In the genomic region with DNA sequence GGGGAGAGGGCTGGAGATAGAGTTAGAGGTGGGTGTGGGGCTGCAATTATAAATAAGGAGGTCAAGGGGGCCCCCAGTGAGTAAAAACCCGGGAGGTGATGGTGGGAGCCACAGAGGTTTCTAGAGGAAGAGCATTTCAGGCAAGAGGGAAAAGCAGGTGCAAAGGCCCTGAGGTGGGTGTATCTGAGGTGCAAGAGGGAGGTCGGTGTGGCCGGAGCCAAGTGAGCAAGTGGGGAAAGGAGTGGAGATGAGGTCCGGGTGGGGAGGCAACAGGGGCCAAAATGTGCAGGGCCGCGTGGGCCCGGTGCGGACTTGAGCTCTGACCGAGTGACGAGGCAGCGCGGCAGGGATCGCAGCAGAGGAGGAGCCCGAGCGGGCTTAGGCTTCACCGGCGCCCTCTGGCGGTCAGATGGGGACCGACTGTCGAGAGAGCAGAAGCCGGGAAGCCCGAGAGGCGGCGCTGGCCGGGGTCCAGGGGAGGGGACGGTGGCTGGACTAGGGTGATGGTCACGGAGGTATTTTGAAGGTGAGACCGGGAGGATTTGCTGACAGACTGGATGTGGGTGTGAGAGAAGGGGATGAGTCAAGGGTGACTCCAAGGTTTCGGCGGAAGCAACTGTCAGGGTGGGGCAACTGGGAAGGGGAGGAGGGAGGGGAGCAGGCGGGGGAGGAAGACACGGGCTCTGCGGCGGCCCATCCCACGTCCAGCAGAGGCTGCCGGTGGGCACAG, we compare ENCODE assay signal across 1 cellular context.
TF ChIP-seq lines count a peak whose summit lies in the region.

No MANE protein-coding gene starts in this region.

TF ChIP-seq in K562, 482 proteins besides CTCF, POLR2A, EP300 and RAD21 (continued from another document and continues in another):
- TF ChIP-seq ATF3 (IDR thresholded peaks at IDR 0.05), result peak; percentile 62; the same call in 1 of the 2 replicates
- 0 out of 2 replicates have a peak, but pooled peaks have one; percentile 33 for TF ChIP-seq ATF3 (CRISPR knock-in tag; conservative IDR thresholded peaks at IDR 0.05)
- TF ChIP-seq ZNF79 (CRISPR knock-in tag; IDR thresholded peaks at IDR 0.05; ENCODE audit: low read depth), result no peak
- peak; percentile 41; the same call in 1 of the 2 replicates for TF ChIP-seq CREB1 (IDR thresholded peaks at IDR 0.05)
- peak; percentile 77 for TF ChIP-seq CREB1 (CRISPR knock-in tag; IDR thresholded peaks at IDR 0.05)
- peak; percentile 79 to 87 for TF ChIP-seq MAZ (CRISPR knock-in tag; conservative IDR thresholded peaks at IDR 0.05 in 1 of 2, IDR thresholded peaks at IDR 0.05 in 1 of 2)
- TF ChIP-seq FOXO4 (CRISPR knock-in tag; IDR thresholded peaks at IDR 0.05), result no peak
- TF ChIP-seq, protein P1, sequence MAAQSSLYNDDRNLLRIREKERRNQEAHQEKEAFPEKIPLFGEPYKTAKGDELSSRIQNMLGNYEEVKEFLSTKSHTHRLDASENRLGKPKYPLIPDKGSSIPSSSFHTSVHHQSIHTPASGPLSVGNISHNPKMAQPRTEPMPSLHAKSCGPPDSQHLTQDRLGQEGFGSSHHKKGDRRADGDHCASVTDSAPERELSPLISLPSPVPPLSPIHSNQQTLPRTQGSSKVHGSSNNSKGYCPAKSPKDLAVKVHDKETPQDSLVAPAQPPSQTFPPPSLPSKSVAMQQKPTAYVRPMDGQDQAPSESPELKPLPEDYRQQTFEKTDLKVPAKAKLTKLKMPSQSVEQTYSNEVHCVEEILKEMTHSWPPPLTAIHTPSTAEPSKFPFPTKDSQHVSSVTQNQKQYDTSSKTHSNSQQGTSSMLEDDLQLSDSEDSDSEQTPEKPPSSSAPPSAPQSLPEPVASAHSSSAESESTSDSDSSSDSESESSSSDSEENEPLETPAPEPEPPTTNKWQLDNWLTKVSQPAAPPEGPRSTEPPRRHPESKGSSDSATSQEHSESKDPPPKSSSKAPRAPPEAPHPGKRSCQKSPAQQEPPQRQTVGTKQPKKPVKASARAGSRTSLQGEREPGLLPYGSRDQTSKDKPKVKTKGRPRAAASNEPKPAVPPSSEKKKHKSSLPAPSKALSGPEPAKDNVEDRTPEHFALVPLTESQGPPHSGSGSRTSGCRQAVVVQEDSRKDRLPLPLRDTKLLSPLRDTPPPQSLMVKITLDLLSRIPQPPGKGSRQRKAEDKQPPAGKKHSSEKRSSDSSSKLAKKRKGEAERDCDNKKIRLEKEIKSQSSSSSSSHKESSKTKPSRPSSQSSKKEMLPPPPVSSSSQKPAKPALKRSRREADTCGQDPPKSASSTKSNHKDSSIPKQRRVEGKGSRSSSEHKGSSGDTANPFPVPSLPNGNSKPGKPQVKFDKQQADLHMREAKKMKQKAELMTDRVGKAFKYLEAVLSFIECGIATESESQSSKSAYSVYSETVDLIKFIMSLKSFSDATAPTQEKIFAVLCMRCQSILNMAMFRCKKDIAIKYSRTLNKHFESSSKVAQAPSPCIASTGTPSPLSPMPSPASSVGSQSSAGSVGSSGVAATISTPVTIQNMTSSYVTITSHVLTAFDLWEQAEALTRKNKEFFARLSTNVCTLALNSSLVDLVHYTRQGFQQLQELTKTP (IDR thresholded peaks at IDR 0.05; ENCODE audit: low read depth in 1 of 2, partially characterized antibody in 2 of 2), result peak in 1 of 2 experiments; percentile 89
- TF ChIP-seq, protein P2, sequence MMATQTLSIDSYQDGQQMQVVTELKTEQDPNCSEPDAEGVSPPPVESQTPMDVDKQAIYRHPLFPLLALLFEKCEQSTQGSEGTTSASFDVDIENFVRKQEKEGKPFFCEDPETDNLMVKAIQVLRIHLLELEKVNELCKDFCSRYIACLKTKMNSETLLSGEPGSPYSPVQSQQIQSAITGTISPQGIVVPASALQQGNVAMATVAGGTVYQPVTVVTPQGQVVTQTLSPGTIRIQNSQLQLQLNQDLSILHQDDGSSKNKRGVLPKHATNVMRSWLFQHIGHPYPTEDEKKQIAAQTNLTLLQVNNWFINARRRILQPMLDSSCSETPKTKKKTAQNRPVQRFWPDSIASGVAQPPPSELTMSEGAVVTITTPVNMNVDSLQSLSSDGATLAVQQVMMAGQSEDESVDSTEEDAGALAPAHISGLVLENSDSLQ (IDR thresholded peaks at IDR 0.05), result peak; percentile 68
- TF ChIP-seq ZNF121 (CRISPR knock-in tag; conservative IDR thresholded peaks at IDR 0.05), result peak; percentile 30
- TF ChIP-seq ZNF316 (IDR thresholded peaks at IDR 0.05), result peak; percentile 67
- TF ChIP-seq HDAC1 (IDR thresholded peaks at IDR 0.05), result peak; percentile 96 to 97
- TF ChIP-seq, protein P3, sequence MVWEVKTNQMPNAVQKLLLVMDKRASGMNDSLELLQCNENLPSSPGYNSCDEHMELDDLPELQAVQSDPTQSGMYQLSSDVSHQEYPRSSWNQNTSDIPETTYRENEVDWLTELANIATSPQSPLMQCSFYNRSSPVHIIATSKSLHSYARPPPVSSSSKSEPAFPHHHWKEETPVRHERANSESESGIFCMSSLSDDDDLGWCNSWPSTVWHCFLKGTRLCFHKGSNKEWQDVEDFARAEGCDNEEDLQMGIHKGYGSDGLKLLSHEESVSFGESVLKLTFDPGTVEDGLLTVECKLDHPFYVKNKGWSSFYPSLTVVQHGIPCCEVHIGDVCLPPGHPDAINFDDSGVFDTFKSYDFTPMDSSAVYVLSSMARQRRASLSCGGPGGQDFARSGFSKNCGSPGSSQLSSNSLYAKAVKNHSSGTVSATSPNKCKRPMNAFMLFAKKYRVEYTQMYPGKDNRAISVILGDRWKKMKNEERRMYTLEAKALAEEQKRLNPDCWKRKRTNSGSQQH (CRISPR knock-in tag; IDR thresholded peaks at IDR 0.05), result 0 out of 2 replicates have a peak, but pooled peaks have one; percentile 25
- TF ChIP-seq TRIM28 (IDR thresholded peaks at IDR 0.05), result peak; percentile 62; the same call in 1 of the 2 replicates
- peak; percentile 18; the same call in 1 of the 2 replicates for TF ChIP-seq OTX1 (CRISPR knock-in tag; IDR thresholded peaks at IDR 0.05)
- no peak for TF ChIP-seq ZNF696 (CRISPR knock-in tag; conservative IDR thresholded peaks at IDR 0.05)
- TF ChIP-seq L3MBTL2 (IDR thresholded peaks at IDR 0.05), result peak; percentile 89
- peak; percentile 26; the same call in 1 of the 2 replicates for TF ChIP-seq TAL1 (IDR thresholded peaks at IDR 0.05)
- peak; percentile 69; the same call in 1 of the 2 replicates for TF ChIP-seq CBX5 (IDR thresholded peaks at IDR 0.05; ENCODE audit: borderline replicate concordance, low read depth)
- TF ChIP-seq, protein P4, sequence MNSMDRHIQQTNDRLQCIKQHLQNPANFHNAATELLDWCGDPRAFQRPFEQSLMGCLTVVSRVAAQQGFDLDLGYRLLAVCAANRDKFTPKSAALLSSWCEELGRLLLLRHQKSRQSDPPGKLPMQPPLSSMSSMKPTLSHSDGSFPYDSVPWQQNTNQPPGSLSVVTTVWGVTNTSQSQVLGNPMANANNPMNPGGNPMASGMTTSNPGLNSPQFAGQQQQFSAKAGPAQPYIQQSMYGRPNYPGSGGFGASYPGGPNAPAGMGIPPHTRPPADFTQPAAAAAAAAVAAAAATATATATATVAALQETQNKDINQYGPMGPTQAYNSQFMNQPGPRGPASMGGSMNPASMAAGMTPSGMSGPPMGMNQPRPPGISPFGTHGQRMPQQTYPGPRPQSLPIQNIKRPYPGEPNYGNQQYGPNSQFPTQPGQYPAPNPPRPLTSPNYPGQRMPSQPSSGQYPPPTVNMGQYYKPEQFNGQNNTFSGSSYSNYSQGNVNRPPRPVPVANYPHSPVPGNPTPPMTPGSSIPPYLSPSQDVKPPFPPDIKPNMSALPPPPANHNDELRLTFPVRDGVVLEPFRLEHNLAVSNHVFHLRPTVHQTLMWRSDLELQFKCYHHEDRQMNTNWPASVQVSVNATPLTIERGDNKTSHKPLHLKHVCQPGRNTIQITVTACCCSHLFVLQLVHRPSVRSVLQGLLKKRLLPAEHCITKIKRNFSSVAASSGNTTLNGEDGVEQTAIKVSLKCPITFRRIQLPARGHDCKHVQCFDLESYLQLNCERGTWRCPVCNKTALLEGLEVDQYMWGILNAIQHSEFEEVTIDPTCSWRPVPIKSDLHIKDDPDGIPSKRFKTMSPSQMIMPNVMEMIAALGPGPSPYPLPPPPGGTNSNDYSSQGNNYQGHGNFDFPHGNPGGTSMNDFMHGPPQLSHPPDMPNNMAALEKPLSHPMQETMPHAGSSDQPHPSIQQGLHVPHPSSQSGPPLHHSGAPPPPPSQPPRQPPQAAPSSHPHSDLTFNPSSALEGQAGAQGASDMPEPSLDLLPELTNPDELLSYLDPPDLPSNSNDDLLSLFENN (IDR thresholded peaks at IDR 0.05; ENCODE audit: low read depth in 2 of 2, low read length in 2 of 2), result peak in 1 of 2 experiments; percentile 31; a peak in 1 of 4 replicates
- TF ChIP-seq RBFOX2 (IDR thresholded peaks at IDR 0.05; ENCODE audit: low read depth, low read length), result peak; percentile 72
- 0 out of 2 replicates have a peak, but pooled peaks have one; percentile 42 for TF ChIP-seq ZNF431 (CRISPR knock-in tag; IDR thresholded peaks at IDR 0.05)
- TF ChIP-seq, protein P5, sequence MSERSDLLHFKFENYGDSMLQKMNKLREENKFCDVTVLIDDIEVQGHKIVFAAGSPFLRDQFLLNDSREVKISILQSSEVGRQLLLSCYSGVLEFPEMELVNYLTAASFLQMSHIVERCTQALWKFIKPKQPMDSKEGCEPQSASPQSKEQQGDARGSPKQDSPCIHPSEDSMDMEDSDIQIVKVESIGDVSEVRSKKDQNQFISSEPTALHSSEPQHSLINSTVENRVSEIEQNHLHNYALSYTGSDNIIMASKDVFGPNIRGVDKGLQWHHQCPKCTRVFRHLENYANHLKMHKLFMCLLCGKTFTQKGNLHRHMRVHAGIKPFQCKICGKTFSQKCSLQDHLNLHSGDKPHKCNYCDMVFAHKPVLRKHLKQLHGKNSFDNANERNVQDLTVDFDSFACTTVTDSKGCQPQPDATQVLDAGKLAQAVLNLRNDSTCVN (CRISPR knock-in tag; IDR thresholded peaks at IDR 0.05), result 0 out of 2 replicates have a peak, but pooled peaks have one; percentile 14
- TF ChIP-seq, protein P6, sequence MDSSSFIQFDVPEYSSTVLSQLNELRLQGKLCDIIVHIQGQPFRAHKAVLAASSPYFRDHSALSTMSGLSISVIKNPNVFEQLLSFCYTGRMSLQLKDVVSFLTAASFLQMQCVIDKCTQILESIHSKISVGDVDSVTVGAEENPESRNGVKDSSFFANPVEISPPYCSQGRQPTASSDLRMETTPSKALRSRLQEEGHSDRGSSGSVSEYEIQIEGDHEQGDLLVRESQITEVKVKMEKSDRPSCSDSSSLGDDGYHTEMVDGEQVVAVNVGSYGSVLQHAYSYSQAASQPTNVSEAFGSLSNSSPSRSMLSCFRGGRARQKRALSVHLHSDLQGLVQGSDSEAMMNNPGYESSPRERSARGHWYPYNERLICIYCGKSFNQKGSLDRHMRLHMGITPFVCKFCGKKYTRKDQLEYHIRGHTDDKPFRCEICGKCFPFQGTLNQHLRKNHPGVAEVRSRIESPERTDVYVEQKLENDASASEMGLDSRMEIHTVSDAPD (CRISPR knock-in tag; IDR thresholded peaks at IDR 0.05), result peak; percentile 42; the same call in 1 of the 2 replicates
- no peak for TF ChIP-seq ZNF586 (CRISPR knock-in tag; conservative IDR thresholded peaks at IDR 0.05)
- TF ChIP-seq ZNF57 (CRISPR knock-in tag; IDR thresholded peaks at IDR 0.05), result no peak
- TF ChIP-seq CBX1 (IDR thresholded peaks at IDR 0.05; ENCODE audit: low read depth), result peak; percentile 97
- TF ChIP-seq, protein P7, sequence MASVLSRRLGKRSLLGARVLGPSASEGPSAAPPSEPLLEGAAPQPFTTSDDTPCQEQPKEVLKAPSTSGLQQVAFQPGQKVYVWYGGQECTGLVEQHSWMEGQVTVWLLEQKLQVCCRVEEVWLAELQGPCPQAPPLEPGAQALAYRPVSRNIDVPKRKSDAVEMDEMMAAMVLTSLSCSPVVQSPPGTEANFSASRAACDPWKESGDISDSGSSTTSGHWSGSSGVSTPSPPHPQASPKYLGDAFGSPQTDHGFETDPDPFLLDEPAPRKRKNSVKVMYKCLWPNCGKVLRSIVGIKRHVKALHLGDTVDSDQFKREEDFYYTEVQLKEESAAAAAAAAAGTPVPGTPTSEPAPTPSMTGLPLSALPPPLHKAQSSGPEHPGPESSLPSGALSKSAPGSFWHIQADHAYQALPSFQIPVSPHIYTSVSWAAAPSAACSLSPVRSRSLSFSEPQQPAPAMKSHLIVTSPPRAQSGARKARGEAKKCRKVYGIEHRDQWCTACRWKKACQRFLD (CRISPR knock-in tag; IDR thresholded peaks at IDR 0.05), result peak; percentile 74; the same call in 1 of the 2 replicates
- peak; percentile 60; the same call in 1 of the 2 replicates for TF ChIP-seq AFF4 (CRISPR knock-in tag; IDR thresholded peaks at IDR 0.05)
